9 cellular contexts compared by ENCODE assay signal in genomic region chr1:224592636-224593579, GRCh38. TPM values are rescaled to one million over a fixed set of nuclear protein-coding genes. Genes with fewer than 3 reads are reported as not detected.
DNase-seq lines count a peak whose midpoint lies in the region; ATAC-seq and TF ChIP-seq lines count a peak whose summit lies in the region.
"Had no signal": no experiment of that assay in that cellular context is flagged by ENCODE, and none has a peak within 500 bp of the region (broad histone marks: within the 10 kb centered on the region; RNA-seq: fewer than 3 reads in every experiment).

No MANE protein-coding gene starts in this region.

- H3K27me3 ChIP-seq in HL-60 (ENCODE audit: insufficient read depth, poor library complexity, severe bottlenecking) (no peaks in the 10 kb centered on the region), mesenchymal stem cell (ENCODE audit: control insufficient read depth in 1 of 2, insufficient read depth in 1 of 2, low read length in 2 of 2) (no peaks in the 10 kb centered on the region), tibial nerve (no peaks in the 10 kb centered on the region), left ventricle myocardium inferior (ENCODE audit: low read depth) (no peaks in the 10 kb centered on the region)
- H3K27me3 ChIP-seq: right lobe of liver had no signal

- H2AFZ ChIP-seq in mesenchymal stem cell (ENCODE audit: low read depth, low read length), result no peak overlapping the region

- no peak overlapping the region for H3K4me3 ChIP-seq in HL-60 (replicated peaks; ENCODE audit: insufficient read depth, low read length)
- H3K4me3 ChIP-seq in mesenchymal stem cell (ENCODE audit: insufficient read depth in 1 of 2, low read depth in 1 of 2, low read length in 2 of 2), result no peak overlapping the region
- H3K4me3 ChIP-seq in tibial nerve, result no peak overlapping the region
- H3K4me3 ChIP-seq in left ventricle myocardium inferior, result no peak overlapping the region
- H3K4me3 ChIP-seq: right lobe of liver had no signal

- intact Hi-C loops in left ventricle myocardium inferior (cut with micrococcal nuclease), result no loop called here

- no peak overlapping the region for H3K27ac ChIP-seq in HL-60 (replicated peaks)
- peak overlapping the region; percentile 30 for H3K27ac ChIP-seq in mesenchymal stem cell (ENCODE audit: low read length, poor library complexity, severe bottlenecking)
- no peak overlapping the region for H3K27ac ChIP-seq in tibial nerve
- H3K27ac ChIP-seq in left ventricle myocardium inferior (replicated peaks), result no peak overlapping the region
- H3K27ac ChIP-seq: right lobe of liver had no signal

- no peak for TF ChIP-seq POLR2A in tibial nerve (IDR thresholded peaks at IDR 0.05)

- no peak overlapping the region for H3K4me2 ChIP-seq in mesenchymal stem cell (ENCODE audit: low read length, poor library complexity, severe bottlenecking)

- H2BK5ac ChIP-seq in mesenchymal stem cell (ENCODE audit: low read depth, low read length, poor library complexity, severe bottlenecking), result no peak overlapping the region

- H3K4ac ChIP-seq in mesenchymal stem cell (ENCODE audit: low read depth in 1 of 2, low read length in 2 of 2), result peak overlapping the region; percentile 46 to 61

- peak overlapping the region; percentile 41 to 66 for H3K18ac ChIP-seq in mesenchymal stem cell (ENCODE audit: low read depth in 1 of 2, low read length in 2 of 2)

- ATAC-seq in omental fat pad (ENCODE audit: low FRiP score) (no peak), GM21528 (IDR thresholded peaks at IDR 0.05; ENCODE audit: low FRiP score, unreplicated experiment) (no peak)

- peaks cover 0 to 8% of the 10 kb centered on the region in 2 experiments for H3K36me3 ChIP-seq in mesenchymal stem cell (ENCODE audit: control insufficient read depth in 1 of 2, insufficient read depth in 2 of 2, low read depth in 1 of 2, low read length in 2 of 2)
- no peaks in the 10 kb centered on the region for H3K36me3 ChIP-seq in tibial nerve
- H3K36me3 ChIP-seq in left ventricle myocardium inferior, result no peaks in the 10 kb centered on the region
- H3K36me3 ChIP-seq: right lobe of liver had no signal

- H4K8ac ChIP-seq in mesenchymal stem cell (ENCODE audit: low read length), result peak overlapping the region; percentile 66

- H3K9ac ChIP-seq in mesenchymal stem cell (ENCODE audit: low read length), result no peak overlapping the region

- peaks cover 4% of the 10 kb centered on the region for H3K4me1 ChIP-seq in mesenchymal stem cell (ENCODE audit: control insufficient read depth, insufficient read depth, low read depth, low read length)
- peaks cover 0 to 10% (median 3%) of the 10 kb centered on the region in 4 donors for H3K4me1 ChIP-seq in tibial nerve
- H3K4me1 ChIP-seq in left ventricle myocardium inferior, result no peaks in the 10 kb centered on the region
- H3K4me1 ChIP-seq: right lobe of liver had no signal

- H3K9me3 ChIP-seq in mesenchymal stem cell (ENCODE audit: control insufficient read depth, low read length) (no peaks in the 10 kb centered on the region), tibial nerve (no peaks in the 10 kb centered on the region), left ventricle myocardium inferior (replicated peaks) (peaks cover 8% of the 10 kb centered on the region)
- H3K9me3 ChIP-seq: right lobe of liver had no signal

- no peak overlapping the region for H4K91ac ChIP-seq in mesenchymal stem cell (ENCODE audit: low read length)

- TF ChIP-seq CTCF in HL-60 (IDR thresholded peaks at IDR 0.05; ENCODE audit: insufficient read depth, low read length) (no peak), tibial nerve (IDR thresholded peaks at IDR 0.05) (no peak), left ventricle myocardium inferior (IDR thresholded peaks at IDR 0.05; ENCODE audit: borderline replicate concordance) (no peak), omental fat pad (IDR thresholded peaks at IDR 0.05) (no peak)

- no peak overlapping the region for H3K23ac ChIP-seq in mesenchymal stem cell (ENCODE audit: low read length in 2 of 2)

- H3K14ac ChIP-seq in mesenchymal stem cell (ENCODE audit: low read length in 2 of 2), result peak overlapping the region in 1 of 2 experiments; percentile 15

- peak overlapping the region; percentile 66 for H2AK5ac ChIP-seq in mesenchymal stem cell (ENCODE audit: low read length, severe bottlenecking)

- DNase-seq in EH (ENCODE audit: low read depth) (peak; percentile 95), HL-60 (ENCODE audit: low read depth in 1 of 2, low spot score in 1 of 2) (peak; percentile 35 to 53), UCSD-AML1 (lab: John Stamatoyannopoulos, UW; ENCODE audit: unreplicated experiment) (peak; percentile 35), mesenchymal stem cell (peak; percentile 77), tibial nerve (ENCODE audit: low spot score in 2 of 2) (no peak), left ventricle myocardium inferior (no peak), omental fat pad (ENCODE audit: low spot score) (no peak)
- DNase-seq: right lobe of liver had no signal

- peak overlapping the region; percentile 68 to 83 for H2BK12ac ChIP-seq in mesenchymal stem cell (ENCODE audit: low read length in 2 of 2)

- H2BK15ac ChIP-seq in mesenchymal stem cell (ENCODE audit: low read depth, poor library complexity, severe bottlenecking), result no peak overlapping the region

- WGBS in mesenchymal stem cell, result 73% methylated on average over 6 of the region's 6 CpGs
- 44 to 48% methylated on average over 6 of the region's 6 CpGs for WGBS in tibial nerve, 2 donors

- no peaks in the 10 kb centered on the region for H3K79me1 ChIP-seq in mesenchymal stem cell (replicated peaks; ENCODE audit: low read length, poor library complexity, severe bottlenecking)

- peak overlapping the region; percentile 64 for H2BK120ac ChIP-seq in mesenchymal stem cell (ENCODE audit: low read depth, low read length)

- TF ChIP-seq EP300 in tibial nerve (IDR thresholded peaks at IDR 0.05), result no peak

RNA-seq across cellular contexts. Expression of gene CNIH3, which starts 23.2 kb away (rescaled TPM):
- 5.4 TPM for polyA plus RNA-seq in mesenchymal stem cell (2013, experiment 1 of 2)
- polyA plus RNA-seq in mesenchymal stem cell (2013, experiment 2 of 2), result 6.0 TPM
- total RNA-seq in tibial nerve, result 1 to 10 TPM; 1.8 to 7.6 (median 4.7) TPM
- total RNA-seq in left ventricle myocardium inferior, result 1.1 TPM
- total RNA-seq in omental fat pad, result 1 to 10 TPM; 1.9 to 4.0 (median 3.4) TPM

Comparison
In these comparisons a context has a peak if more than half of its experiments do, and no peak if none do; other contexts are left out.
1. DNase-seq: peak in EH (single experiment), HL-60 (2 of 2), UCSD-AML1 (single experiment) and mesenchymal stem cell (single experiment); none in tibial nerve (0 of 2), left ventricle myocardium inferior (single experiment) and omental fat pad (single experiment).